ENCODE assay signal across 6 cellular contexts in genomic region chrX:153691032-153691827, GRCh38. TPM values are rescaled to one million over a fixed set of nuclear protein-coding genes. Genes with fewer than 3 reads are reported as not detected.
"Had no signal": no experiment of that assay in that cellular context is flagged by ENCODE, and none has a peak within 500 bp of the region (broad histone marks: within the 10 kb centered on the region; RNA-seq: fewer than 3 reads in every experiment).

No MANE protein-coding gene starts in this region.

RNA-seq across cellular contexts. Expression of gene PNCK, which starts 17.6 kb away (rescaled TPM):
- total RNA-seq: activated B cell treated with CpG ODN at 0.5 μM for 24 hours, foreskin keratinocyte, glomerular endothelial cell had no signal

RNA-seq across cellular contexts. Expression of gene DUSP9, which starts 44.2 kb away (rescaled TPM):
- total RNA-seq: activated B cell treated with CpG ODN at 0.5 μM for 24 hours, esophagus muscularis mucosa, gastroesophageal sphincter, T-helper 17 cell had no signal
